Comparison of ENCODE assay signal across 16 cellular contexts in the genomic region with DNA sequence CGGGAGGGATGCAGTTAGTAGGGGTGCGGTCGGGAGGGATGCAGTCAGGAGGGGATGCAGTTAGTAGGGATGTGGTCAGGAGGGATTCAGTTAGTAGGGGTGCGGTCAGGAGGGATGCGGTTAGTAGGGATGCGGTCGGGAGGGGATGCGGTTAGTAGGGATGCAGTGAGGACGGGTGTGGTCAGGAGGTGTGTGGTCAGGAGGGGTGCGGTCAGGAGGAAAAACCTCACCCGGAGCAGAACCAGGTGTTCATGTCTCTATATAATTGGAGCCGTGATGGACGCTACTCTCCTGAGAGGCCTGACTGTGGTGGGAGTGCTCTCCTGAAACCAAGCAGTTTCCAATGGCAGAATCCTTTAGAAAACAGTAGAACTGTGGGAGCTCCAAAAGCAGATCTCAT.
"Had no signal": no experiment of that assay in that cellular context is flagged by ENCODE, and none has a peak within 500 bp of the region (broad histone marks: within the 10 kb centered on the region; RNA-seq: fewer than 3 reads in every experiment).

No MANE protein-coding gene starts in this region.

- H3K9me3 Mint-ChIP-seq: activated B cell treated with CpG ODN at 0.5 μM for 24 hours, memory B cell, nephron progenitor cell had no signal

- H3K27ac ChIP-seq: sigmoid colon, thoracic aorta, upper lobe of left lung had no signal

- H3K36me3 Mint-ChIP-seq: activated naive CD8-positive, alpha-beta T cell; memory B cell had no signal

- H3K27ac Mint-ChIP-seq: activated B cell treated with CpG ODN at 0.5 μM for 24 hours; activated CD4-positive, alpha-beta T cell treated with anti-CD3 and anti-CD28 coated beads for 36 hours; activated naive CD8-positive, alpha-beta T cell; memory B cell; nephron progenitor cell; T-helper 1 cell treated with Interleukin-12 subunit alpha and Interleukin-12 subunit beta and Interleukin-4 antibody, amounts not matched to agents 30 μg/mL and 1 μg/mL, for 36 hours had no signal

- H3K27me3 Mint-ChIP-seq: activated naive CD8-positive, alpha-beta T cell had no signal

- H3K9me3 ChIP-seq: sigmoid colon, thoracic aorta, upper lobe of left lung had no signal

- ATAC-seq: activated CD4-positive, alpha-beta T cell treated with anti-CD3 and anti-CD28 coated beads for 36 hours; left colon had no signal

- H3K4me3 Mint-ChIP-seq: activated B cell treated with CpG ODN at 0.5 μM for 24 hours; activated CD4-positive, alpha-beta T cell treated with anti-CD3 and anti-CD28 coated beads for 36 hours; activated naive CD8-positive, alpha-beta T cell; memory B cell; nephron progenitor cell; T-helper 1 cell treated with Interleukin-12 subunit alpha and Interleukin-12 subunit beta and Interleukin-4 antibody, amounts not matched to agents 30 μg/mL and 1 μg/mL, for 36 hours had no signal

- H3K4me3 ChIP-seq: sigmoid colon, smooth muscle cell, thoracic aorta, upper lobe of left lung had no signal

- H3K27me3 ChIP-seq: sigmoid colon, upper lobe of left lung had no signal

- H3K36me3 ChIP-seq: sigmoid colon, thoracic aorta, upper lobe of left lung had no signal

- DNase-seq: activated B cell treated with CpG ODN at 0.5 μM for 24 hours; activated CD4-positive, alpha-beta T cell treated with anti-CD3 and anti-CD28 coated beads for 36 hours; amygdala; foreskin fibroblast; left colon; nephron progenitor cell; nucleus accumbens; sigmoid colon; stimulated activated naive CD4-positive, alpha-beta T cell; T1000; upper lobe of left lung had no signal
